In genomic region chr22:25202290-25202921, GRCh38 we compare ENCODE assay signal across 8 cellular contexts. TPM values are rescaled to one million over a fixed set of nuclear protein-coding genes. Genes with fewer than 3 reads are reported as not detected.
A peak's percentile ranks its signal among the peaks of the same experiment; 100 is the strongest.
DNase-seq lines count a peak whose midpoint lies in the region; ATAC-seq, FAIRE-seq and TF ChIP-seq lines count a peak whose summit lies in the region.

No MANE protein-coding gene starts in this region.

- peak; percentile 88 for TF ChIP-seq CTCF in D721Med (IDR thresholded peaks at IDR 0.05; ENCODE audit: insufficient read depth, missing control alignments)
- peak; percentile 94 for TF ChIP-seq CTCF in LNCAP (IDR thresholded peaks at IDR 0.05)
- TF ChIP-seq CTCF in heart left ventricle (IDR thresholded peaks at IDR 0.05): peak; percentile 75 to 93 (median 85)

- H3K27me3 ChIP-seq in heart left ventricle: no peaks in the 10 kb centered on the region

- no peak for FAIRE-seq in D721Med (lab: Jason Lieb, UNC)

- H3K27ac Mint-ChIP-seq in activated naive CD4-positive, alpha-beta T cell treated with anti-CD3 and anti-CD28 coated beads, Interleukin-2, amount 50 U/mL, for 72 hours: no peak overlapping the region

- no peaks in the 10 kb centered on the region for H3K4me1 ChIP-seq in heart left ventricle

- H3K27ac ChIP-seq in heart left ventricle: no peak overlapping the region

- H3K9me3 ChIP-seq in heart left ventricle: no peaks in the 10 kb centered on the region

- no peak overlapping the region for H3K4me3 ChIP-seq in heart left ventricle

- intact Hi-C loops in heart left ventricle (cut with DNase I): loop anchor here in 2 of 10 donors (10.0 kb wide), 1 partner anchor 132 kb away; no protein-coding TSS in a partner anchor

- H3K36me3 Mint-ChIP-seq in activated naive CD4-positive, alpha-beta T cell treated with anti-CD3 and anti-CD28 coated beads, Interleukin-2, amount 50 U/mL, for 72 hours: no peaks in the 10 kb centered on the region

- peak; percentile 61 to 64 for ATAC-seq in activated naive CD4-positive, alpha-beta T cell treated with anti-CD3 and anti-CD28 coated beads, Interleukin-2, amount 50 U/mL, for 72 hours
- peak; percentile 39 to 70 (median 53) for ATAC-seq in heart left ventricle
- no peak for ATAC-seq in HG03442 (IDR thresholded peaks at IDR 0.05; ENCODE audit: unreplicated experiment)
- ATAC-seq in GM21825 (IDR thresholded peaks at IDR 0.05; ENCODE audit: unreplicated experiment): no peak

- WGBS in heart left ventricle, 4 donors: 50 to 64% (median 57%) methylated on average over 10 to 15 of the region's 15 CpGs

- peaks cover 0 to 17% (median 2%) of the 10 kb centered on the region in 9 donors for H3K36me3 ChIP-seq in heart left ventricle

- peak; percentile 88 for DNase-seq in D721Med (ENCODE audit: insufficient read length, low spot score)
- peak; percentile 74 for DNase-seq in SK-N-DZ (ENCODE audit: low spot score)
- DNase-seq in activated naive CD4-positive, alpha-beta T cell treated with anti-CD3 and anti-CD28 coated beads, Interleukin-2, amount 50 U/mL, for 72 hours (ENCODE audit: low spot score in 2 of 2): peak; percentile 58 to 71
- DNase-seq in heart left ventricle: peak in 3 of 5 donors; percentile 26 to 45 (median 33)
- DNase-seq in putamen (ENCODE audit: low spot score): peak; percentile 23

- no peaks in the 10 kb centered on the region for H3K9me3 Mint-ChIP-seq in activated naive CD4-positive, alpha-beta T cell treated with anti-CD3 and anti-CD28 coated beads, Interleukin-2, amount 50 U/mL, for 72 hours

- TF ChIP-seq POLR2A in heart left ventricle (IDR thresholded peaks at IDR 0.05): no peak

RNA-seq across cellular contexts. Expression of gene CRYBB3, which starts 2.7 kb away (rescaled TPM):
- polyA plus RNA-seq in SK-N-DZ (2014; cell fraction: cytosol; rRNA removed): not detected in 2 replicates
- not detected in 2 replicates for polyA plus RNA-seq in SK-N-DZ (2014; cell fraction: nucleus; rRNA removed)
- under 1 TPM in 1 of 2 donors, not detected in 1; 0.80 TPM for total RNA-seq in activated naive CD4-positive, alpha-beta T cell treated with anti-CD3 and anti-CD28 coated beads, Interleukin-2, amount 50 U/mL, for 72 hours
- total RNA-seq in heart left ventricle: under 1 TPM in 2 of 9 donors, not detected in 7; 0.36 to 0.37 TPM
- not detected for polyA plus RNA-seq in heart left ventricle

RNA-seq across cellular contexts. Expression of gene CRYBB2, which starts 17.0 kb away (rescaled TPM):
- polyA plus RNA-seq in SK-N-DZ (2014; cell fraction: cytosol; rRNA removed): not detected in 2 replicates
- 0.53 TPM in 1 of 2 replicates, not detected in the other for polyA plus RNA-seq in SK-N-DZ (2014; cell fraction: nucleus; rRNA removed)
- total RNA-seq in activated naive CD4-positive, alpha-beta T cell treated with anti-CD3 and anti-CD28 coated beads, Interleukin-2, amount 50 U/mL, for 72 hours: not detected
- total RNA-seq in heart left ventricle: not detected
- polyA plus RNA-seq in heart left ventricle: not detected

Comparison
In these comparisons a context has a peak if more than half of its experiments do, and no peak if none do; other contexts are left out.
1. DNase-seq: peak in every context shown above with its lines; median percentile 88 in D721Med; 74 in SK-N-DZ; 64 in activated naive CD4-positive, alpha-beta T cell treated with anti-CD3 and anti-CD28 coated beads, Interleukin-2, amount 50 U/mL, for 72 hours; 33 in heart left ventricle; 23 in putamen.
2. ATAC-seq: peak in activated naive CD4-positive, alpha-beta T cell treated with anti-CD3 and anti-CD28 coated beads, Interleukin-2, amount 50 U/mL, for 72 hours (2 of 2) and heart left ventricle (4 of 4); none in HG03442 (single experiment) and GM21825 (single experiment).
3. Peak in every context shown above with its lines, with median percentiles within 50 percentile points of each other: CTCF ChIP-seq.